Comparison of ENCODE assay signal across 1 cellular context in genomic region chr17:60599220-60599619, GRCh38.
TF ChIP-seq lines count a peak whose summit lies in the region.

No MANE protein-coding gene starts in this region.

TF ChIP-seq in GM23338, 12 proteins besides CTCF, POLR2A, EP300 and RAD21 (continued from another document):
- TF ChIP-seq ZNF462 (CRISPR knock-in tag; IDR thresholded peaks at IDR 0.05) (no peak), NANOG (IDR thresholded peaks at IDR 0.05; ENCODE audit: borderline replicate concordance) (no peak)
